In genomic region chr22:35684270-35684700, GRCh38 we compare ENCODE assay signal across 11 cellular contexts. TPM values are rescaled to one million over a fixed set of nuclear protein-coding genes. Genes with fewer than 3 reads are reported as not detected.
DNase-seq lines count a peak whose midpoint lies in the region; ATAC-seq, FAIRE-seq and TF ChIP-seq lines count a peak whose summit lies in the region.
"Had no signal": no experiment of that assay in that cellular context is flagged by ENCODE, and none has a peak within 500 bp of the region (broad histone marks: within the 10 kb centered on the region; RNA-seq: fewer than 3 reads in every experiment).

No MANE protein-coding gene starts in this region.

- CTCF ChIA-PET in HepG2 (lab: Yijun Ruan, JAX; ENCODE audit: low intra/inter-chr PET ratio, low total read pairs): no interaction called here

- no peaks in the 10 kb centered on the region for H4K20me1 ChIP-seq in DOHH2 (ENCODE audit: control insufficient read depth, insufficient read depth, low read depth, low read length)
- H4K20me1 ChIP-seq in HepG2 (ENCODE audit: insufficient read depth, low read length): no peaks in the 10 kb centered on the region

- H3F3A ChIP-seq in DOHH2 (ENCODE audit: control insufficient read depth, insufficient read depth): peaks cover 6% of the 10 kb centered on the region; the same call in 1 of the 2 replicates

- intact Hi-C loops in HepG2 (cut with micrococcal nuclease; ENCODE audit: unreplicated experiment): no loop called here

- H3K36me3 ChIP-seq in DOHH2 (ENCODE audit: control insufficient read depth, low read length): no peaks in the 10 kb centered on the region
- H3K36me3 ChIP-seq in HepG2 (replicated peaks in 1 of 2; ENCODE audit: control insufficient read depth in 1 of 2, insufficient read depth in 2 of 2, low read length in 2 of 2): no peaks in the 10 kb centered on the region

- peak; percentile 45 for DNase-seq in NCI-H1092 (lab: John Stamatoyannopoulos, UW)
- peak; percentile 41 for DNase-seq in cerebellar cortex (ENCODE audit: low spot score)
- peak; percentile 19 for DNase-seq in HepG2 (ENCODE audit: low spot score)
- no peak for DNase-seq in activated CD8-positive, alpha-beta memory T cell treated with anti-CD3 and anti-CD28 coated beads, Interleukin-2, amount 50 U/mL, for 4 hours
- DNase-seq in activated gamma-delta T cell treated with Interleukin-2 at 50 U/mL for 16 hours: no peak
- DNase-seq in SW 1271 (lab: John Stamatoyannopoulos, UW): no peak
- DNase-seq: activated CD4-positive, alpha-beta T cell treated with anti-CD3 and anti-CD28 coated beads for 4 hours had no signal

- TF ChIP-seq RAD21 in HepG2 (CRISPR knock-in tag; IDR thresholded peaks at IDR 0.05): no peak

- TF ChIP-seq POLR2A in HepG2 (IDR thresholded peaks at IDR 0.05; ENCODE audit: insufficient read depth in 1 of 2, low read depth in 2 of 2, low read length in 2 of 2): no peak

- peaks cover 10% of the 10 kb centered on the region for H3K9me3 ChIP-seq in DOHH2 (ENCODE audit: control insufficient read depth, insufficient read depth, low read length)
- 0 out of 2 replicates have a peak, but pooled peaks cover 5% of the 10 kb centered on the region for H3K9me3 ChIP-seq in HepG2 (ENCODE audit: low read length)

- FAIRE-seq in HepG2 (lab: Jason Lieb, UNC): no peak

- TF ChIP-seq CTCF in DOHH2 (IDR thresholded peaks at IDR 0.05; ENCODE audit: low read depth, low read length, poor library complexity, severe bottlenecking): peak; percentile 64
- TF ChIP-seq CTCF in HepG2 (CRISPR knock-in tag; IDR thresholded peaks at IDR 0.05): peak; percentile 65

- H2AFZ ChIP-seq in HepG2 (ENCODE audit: low read length): no peak overlapping the region

- peaks cover 33% of the 10 kb centered on the region for H3K4me1 ChIP-seq in DOHH2 (ENCODE audit: control insufficient read depth, low read length)
- H3K4me1 ChIP-seq in HepG2 (ENCODE audit: insufficient read depth, low read length): peaks cover 14% of the 10 kb centered on the region

- H3K27ac ChIP-seq in DOHH2 (ENCODE audit: low read depth, low read length) (no peak overlapping the region), HepG2 (ENCODE audit: extremely low read length, insufficient read depth, low read length) (no peak overlapping the region)
- H3K27ac ChIP-seq: coronary artery had no signal

- WGBS in HepG2 (ENCODE audit: low lambda C conversion rate): 7% methylated on average over 3 of the region's 3 CpGs

- POLR2A ChIA-PET in HepG2 (lab: Yijun Ruan, JAX): no interaction called here

- H3K79me2 ChIP-seq in DOHH2 (ENCODE audit: control insufficient read depth, low read length) (no peaks in the 10 kb centered on the region), HepG2 (ENCODE audit: insufficient read depth, low read length) (no peaks in the 10 kb centered on the region)

- H3K4me3 ChIP-seq in DOHH2 (ENCODE audit: low read length) (no peak overlapping the region), HepG2 (replicated peaks in 1 of 3; ENCODE audit: insufficient read depth in 1 of 3, low read depth in 2 of 3, low read length in 3 of 3) (no peak overlapping the region)
- H3K4me3 ChIP-seq: coronary artery had no signal

- no peak overlapping the region for H3K9ac ChIP-seq in HepG2 (ENCODE audit: insufficient read depth, low read depth, low read length)

- no peak for TF ChIP-seq EP300 in HepG2 (IDR thresholded peaks at IDR 0.05; ENCODE audit: low read depth in 2 of 2, low read length in 2 of 2)
- no peak for TF ChIP-seq EP300 in HepG2 (CRISPR knock-in tag; IDR thresholded peaks at IDR 0.05; ENCODE audit: borderline replicate concordance)

- no TSS peak for BruUV-seq in HepG2 (replicated peaks; lab: Mats Ljungman, UMichigan)

- H3K4me2 ChIP-seq in DOHH2 (ENCODE audit: low read length): no peak overlapping the region; the same call in 1 of the 2 replicates
- no peak overlapping the region for H3K4me2 ChIP-seq in HepG2 (ENCODE audit: low read depth, low read length)

- in situ Hi-C loops in HepG2 (cut with HindIII; ENCODE audit: extremely low pct_ligation_motif_present, low pct_unique_long_range_greater_than_20kb): no loop called here

- H3K9me2 ChIP-seq in DOHH2 (replicated peaks; ENCODE audit: control insufficient read depth, low read length): no peaks in the 10 kb centered on the region

- ATAC-seq in HepG2 (no peak; the same call in 1 of the 3 replicates), GM18873 (IDR thresholded peaks at IDR 0.05; ENCODE audit: low FRiP score, unreplicated experiment) (no peak)

- no peaks in the 10 kb centered on the region for H3K27me3 ChIP-seq in DOHH2 (ENCODE audit: control insufficient read depth, low read length)
- no peaks in the 10 kb centered on the region for H3K27me3 ChIP-seq in HepG2 (ENCODE audit: control insufficient read depth in 1 of 2, insufficient read depth in 2 of 2, low read length in 2 of 2)

TF ChIP-seq in HepG2, 621 proteins besides CTCF, POLR2A, EP300 and RAD21:
- TF ChIP-seq MAFK (conservative IDR thresholded peaks at IDR 0.05 in 1 of 2, IDR thresholded peaks at IDR 0.05 in 1 of 2; ENCODE audit: low read length in 2 of 2) (peak; percentile 37 to 55), STAG1 (CRISPR knock-in tag; IDR thresholded peaks at IDR 0.05) (peak; percentile 47), MAFF (IDR thresholded peaks at IDR 0.05; ENCODE audit: low read depth, low read length) (0 out of 2 replicates have a peak, but pooled peaks have one; percentile 16), SMC3 (IDR thresholded peaks at IDR 0.05; ENCODE audit: low read length) (peak; percentile 28; the same call in 1 of the 2 replicates), TP53 (CRISPR knock-in tag; conservative IDR thresholded peaks at IDR 0.05) (no peak), RARA (CRISPR knock-in tag; IDR thresholded peaks at IDR 0.05) (no peak)
TF ChIP-seq in HepG2: peak in this region for 4.

RNA-seq across cellular contexts. Expression of gene APOL5, which starts 33.4 kb away (rescaled TPM):
- not detected in 2 replicates for total RNA-seq in HepG2 (2016; rRNA removed; fragmentation: Illumina TruSeq; extraction: Trizol)
- total RNA-seq in HepG2 (2016; cell fraction: cytosol; rRNA removed; fragmentation: Illumina TruSeq; extraction: Trizol; ENCODE audit: low read depth): not detected in 2 replicates
- total RNA-seq in HepG2 (2016; cell fraction: insoluble cytoplasmic fraction; rRNA removed; fragmentation: Illumina TruSeq; extraction: Trizol): not detected in 2 replicates
- not detected in 2 replicates for total RNA-seq in HepG2 (2016; cell fraction: membrane; rRNA removed; fragmentation: Illumina TruSeq; extraction: Trizol)
- total RNA-seq in HepG2 (2016; cell fraction: nucleus; rRNA removed; fragmentation: Illumina TruSeq; extraction: Trizol): not detected in 2 replicates
- polyA plus RNA-seq in HepG2 (2011; rRNA removed): not detected in 2 replicates
- not detected in 2 replicates for polyA plus RNA-seq in HepG2 (2011; cell fraction: cytosol; rRNA removed)
- not detected in 2 replicates for polyA plus RNA-seq in HepG2 (2011; cell fraction: nucleus; rRNA removed)
- not detected in 2 replicates for polyA plus RNA-seq in HepG2 (2012)
- polyA plus RNA-seq in HepG2 (2016; cell fraction: cytosol; fragmentation: Illumina TruSeq; extraction: Trizol; ENCODE audit: low read depth): not detected in 2 replicates
- polyA plus RNA-seq in HepG2 (2016; cell fraction: insoluble cytoplasmic fraction; fragmentation: Illumina TruSeq; extraction: Trizol; ENCODE audit: low read depth): not detected in 2 replicates
- polyA plus RNA-seq in HepG2 (2016; cell fraction: membrane; fragmentation: Illumina TruSeq; extraction: Trizol; ENCODE audit: low read depth): not detected in 2 replicates
- not detected in 2 replicates for polyA plus RNA-seq in HepG2 (2016; cell fraction: nucleus; fragmentation: Illumina TruSeq; extraction: Trizol; ENCODE audit: insufficient read depth, low read depth)
- not detected in 2 replicates for polyA minus RNA-seq in HepG2 (2011; rRNA and poly(A)+ RNA removed; ENCODE audit: low replicate concordance)
- not detected in 2 replicates for polyA minus RNA-seq in HepG2 (2011; cell fraction: cytosol; rRNA and poly(A)+ RNA removed)
- not detected in 2 replicates for polyA minus RNA-seq in HepG2 (2011; cell fraction: nucleus; rRNA and poly(A)+ RNA removed)
- total RNA-seq: M059J had no signal

RNA-seq across cellular contexts. Expression of gene APOL6, which starts 36.0 kb away (rescaled TPM):
- 6.3 and 7.5 TPM in 2 replicates for total RNA-seq in HepG2 (2016; rRNA removed; fragmentation: Illumina TruSeq; extraction: Trizol)
- 0.61 and 0.62 TPM in 2 replicates for total RNA-seq in HepG2 (2016; cell fraction: cytosol; rRNA removed; fragmentation: Illumina TruSeq; extraction: Trizol; ENCODE audit: low read depth)
- 6.6 and 6.9 TPM in 2 replicates for total RNA-seq in HepG2 (2016; cell fraction: insoluble cytoplasmic fraction; rRNA removed; fragmentation: Illumina TruSeq; extraction: Trizol)
- total RNA-seq in HepG2 (2016; cell fraction: membrane; rRNA removed; fragmentation: Illumina TruSeq; extraction: Trizol): 2.7 and 3.1 TPM in 2 replicates
- 6.9 and 7.7 TPM in 2 replicates for total RNA-seq in HepG2 (2016; cell fraction: nucleus; rRNA removed; fragmentation: Illumina TruSeq; extraction: Trizol)
- 5.2 and 6.5 TPM in 2 replicates for polyA plus RNA-seq in HepG2 (2011; rRNA removed)
- polyA plus RNA-seq in HepG2 (2011; cell fraction: cytosol; rRNA removed): 2.7 and 4.9 TPM in 2 replicates
- 2.8 and 4.1 TPM in 2 replicates for polyA plus RNA-seq in HepG2 (2011; cell fraction: nucleus; rRNA removed)
- polyA plus RNA-seq in HepG2 (2012): 4.1 and 7.0 TPM in 2 replicates
- polyA plus RNA-seq in HepG2 (2016; cell fraction: cytosol; fragmentation: Illumina TruSeq; extraction: Trizol; ENCODE audit: low read depth): 0.27 and 0.32 TPM in 2 replicates
- polyA plus RNA-seq in HepG2 (2016; cell fraction: insoluble cytoplasmic fraction; fragmentation: Illumina TruSeq; extraction: Trizol; ENCODE audit: low read depth): 3.0 and 3.1 TPM in 2 replicates
- polyA plus RNA-seq in HepG2 (2016; cell fraction: membrane; fragmentation: Illumina TruSeq; extraction: Trizol; ENCODE audit: low read depth): 0.72 and 0.91 TPM in 2 replicates
- 6.5 and 6.8 TPM in 2 replicates for polyA plus RNA-seq in HepG2 (2016; cell fraction: nucleus; fragmentation: Illumina TruSeq; extraction: Trizol; ENCODE audit: insufficient read depth, low read depth)
- 8.0 and 11.5 TPM in 2 replicates for polyA minus RNA-seq in HepG2 (2011; rRNA and poly(A)+ RNA removed; ENCODE audit: low replicate concordance)
- 13.2 and 18.0 TPM in 2 replicates for polyA minus RNA-seq in HepG2 (2011; cell fraction: cytosol; rRNA and poly(A)+ RNA removed)
- 10.8 and 21.6 TPM in 2 replicates for polyA minus RNA-seq in HepG2 (2011; cell fraction: nucleus; rRNA and poly(A)+ RNA removed)

Comparison
In these comparisons a context has a peak if more than half of its experiments do, and no peak if none do; other contexts are left out.
1. DNase-seq: peak in NCI-H1092 (single experiment), cerebellar cortex (single experiment) and HepG2 (single experiment); none in activated CD8-positive, alpha-beta memory T cell treated with anti-CD3 and anti-CD28 coated beads, Interleukin-2, amount 50 U/mL, for 4 hours (single experiment), activated gamma-delta T cell treated with Interleukin-2 at 50 U/mL for 16 hours (single experiment) and SW 1271 (0 of 2).